ENCODE assay signal across 20 cellular contexts in genomic region chr1:20119351-20119750, GRCh38. TPM values are rescaled to one million over a fixed set of nuclear protein-coding genes. Genes with fewer than 3 reads are reported as not detected.
"Had no signal": no experiment of that assay in that cellular context is flagged by ENCODE, and none has a peak within 500 bp of the region (broad histone marks: within the 10 kb centered on the region; RNA-seq: fewer than 3 reads in every experiment).

TSS of gene PLA2G2D (minus strand) at chr1:20119536. CDS start at chr1:20119498, 38 bp downstream.

- H3K27ac ChIP-seq: prostate gland, right lobe of liver, suprapubic skin had no signal

- H3K27me3 ChIP-seq: right lobe of liver, suprapubic skin had no signal

- H3K27ac Mint-ChIP-seq: activated naive CD8-positive, alpha-beta T cell treated with anti-CD3 and anti-CD28 coated beads, Interleukin-2, amount 10 ng/mL, durations not matched to agents 7 days and 5 days; immature natural killer cell; natural killer cell had no signal

- H3K4me1 Mint-ChIP-seq: activated naive CD8-positive, alpha-beta T cell treated with anti-CD3 and anti-CD28 coated beads, Interleukin-2, amount 10 ng/mL, durations not matched to agents 7 days and 5 days; immature natural killer cell; natural killer cell had no signal

- ATAC-seq: mucosa of descending colon; natural killer cell; right lobe of liver; stimulated activated naive CD8-positive, alpha-beta T cell treated with anti-CD3 and anti-CD28 coated beads, Interleukin-15, Interleukin-2, amounts not matched to agents 100 U/mL and 50 U/mL, for 24 hours had no signal

- H3K36me3 ChIP-seq: prostate gland, right lobe of liver, suprapubic skin had no signal

- H3K9me3 Mint-ChIP-seq: activated naive CD8-positive, alpha-beta T cell treated with anti-CD3 and anti-CD28 coated beads, Interleukin-2, amount 10 ng/mL, durations not matched to agents 7 days and 5 days; natural killer cell had no signal

- H3K36me3 Mint-ChIP-seq: activated naive CD8-positive, alpha-beta T cell treated with anti-CD3 and anti-CD28 coated beads, Interleukin-2, amount 10 ng/mL, durations not matched to agents 7 days and 5 days; immature natural killer cell; natural killer cell had no signal

- DNase-seq: activated CD4-positive, alpha-beta T cell treated with anti-CD3 and anti-CD28 coated beads, Interleukin-2, amount 50 U/mL, for 4 hours; activated gamma-delta T cell treated with Interleukin-2 at 50 U/mL for 16 hours; activated naive CD8-positive, alpha-beta T cell treated with anti-CD3 and anti-CD28 coated beads, Interleukin-2, amount 10 ng/mL, durations not matched to agents 7 days and 5 days; activated T-cell treated with anti-CD3 and anti-CD28 coated beads, Interleukin-2, amount 50 U/mL, for 48 hours; anterior cingulate cortex; cerebellar nuclear complex; dermis blood vessel endothelial cell; erythroblast; immature natural killer cell; mucosa of descending colon; natural killer cell; nucleus accumbens; stimulated activated CD4-positive, alpha-beta T cell treated with anti-CD3 and anti-CD28 coated beads, Interleukin-12 subunit alpha, Interleukin-12 subunit beta, amount 100 ng/mL, for 4 hours; stimulated activated naive CD8-positive, alpha-beta T cell treated with anti-CD3 and anti-CD28 coated beads, Interleukin-15, Interleukin-2, amounts not matched to agents 100 U/mL and 50 U/mL, for 24 hours had no signal

- H3K4me1 ChIP-seq: prostate gland, right lobe of liver had no signal

- H3K9me3 ChIP-seq: mucosa of descending colon, prostate gland, right lobe of liver, suprapubic skin had no signal

- H3K4me3 ChIP-seq: mucosa of descending colon, prostate gland, right lobe of liver, suprapubic skin had no signal

- H3K4me3 Mint-ChIP-seq: activated naive CD8-positive, alpha-beta T cell treated with anti-CD3 and anti-CD28 coated beads, Interleukin-2, amount 10 ng/mL, durations not matched to agents 7 days and 5 days; immature natural killer cell; natural killer cell had no signal

RNA-seq across cellular contexts. Expression of gene PLA2G2D, which starts in this region (rescaled TPM):
- total RNA-seq: activated naive CD8-positive, alpha-beta T cell treated with anti-CD3 and anti-CD28 coated beads, Interleukin-2, amount 10 ng/mL, durations not matched to agents 7 days and 5 days; dermis blood vessel endothelial cell; lung microvascular endothelial cell; natural killer cell; prostate gland; suprapubic skin; T-helper 2 cell treated with Interferon-gamma antibody and Interleukin-4, amounts not matched to agents 100 ng/mL and 5 ng/mL, for 36 hours; ureter had no signal
- polyA plus RNA-seq: immature natural killer cell had no signal
